ENCODE assay signal across 8 cellular contexts in the genomic region with DNA sequence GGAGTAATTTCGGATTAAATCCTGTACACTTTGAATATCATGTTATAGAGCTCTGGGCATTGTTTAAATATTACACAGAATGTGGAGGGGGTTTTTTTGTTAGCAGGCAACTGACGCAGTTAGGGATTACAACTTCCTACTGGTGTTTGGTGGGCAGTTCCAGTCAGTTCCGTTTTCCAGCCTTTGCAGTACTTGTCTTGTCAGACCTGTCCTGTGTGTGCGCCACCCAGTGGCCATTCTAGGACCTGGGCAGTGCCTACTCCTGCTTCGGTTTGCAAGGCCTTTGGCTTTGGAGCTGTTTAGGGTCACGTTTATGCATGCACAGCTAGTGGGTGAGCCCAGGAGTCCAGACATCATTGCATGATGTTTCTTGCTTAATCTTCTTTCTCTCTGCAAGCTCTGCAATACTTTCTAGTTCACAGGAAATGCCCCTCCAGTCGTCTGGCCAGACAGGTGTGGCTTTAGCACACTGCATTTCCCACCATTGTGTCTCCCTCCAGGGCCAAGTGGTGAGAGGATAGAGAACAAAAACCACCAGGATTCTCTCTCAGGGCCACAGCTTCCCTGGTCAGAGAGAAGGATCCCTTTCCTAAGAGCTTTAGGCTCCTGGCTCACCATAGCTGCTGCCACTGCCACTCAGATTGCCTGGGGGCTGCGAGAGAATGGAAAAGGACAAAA.
A peak's percentile ranks its signal among the peaks of the same experiment; 100 is the strongest.
DNase-seq lines count a peak whose midpoint lies in the region; ATAC-seq and TF ChIP-seq lines count a peak whose summit lies in the region.

No MANE protein-coding gene starts in this region.

- H3K27me3 ChIP-seq in skeletal muscle satellite cell (ENCODE audit: control insufficient read depth, insufficient read depth, low read length), result no peaks in the 10 kb centered on the region

- H3K9ac ChIP-seq in skeletal muscle satellite cell (ENCODE audit: low read depth, low read length), result peak overlapping the region; percentile 35

- H3K4me3 ChIP-seq in astrocyte of the cerebellum (ENCODE audit: low read depth, low read length) (no peak overlapping the region), skeletal muscle satellite cell (ENCODE audit: low read length) (peak overlapping the region; percentile 27)

- in situ Hi-C loops in GM13977 (cut with MboI; ENCODE audit: low pct_unique_long_range_greater_than_20kb, low sequenced_read_pairs, unreplicated experiment) (no loop called here), astrocyte of the cerebellum (cut with HindIII; ENCODE audit: low sequenced_read_pairs) (loop anchor here (10.0 kb wide), 1 partner anchor 465 kb away; no protein-coding TSS in a partner anchor)

- H3K4me1 ChIP-seq in skeletal muscle satellite cell (ENCODE audit: control insufficient read depth, insufficient read depth, low read length), result peaks cover 11% of the 10 kb centered on the region

- no peaks in the 10 kb centered on the region for H3K36me3 ChIP-seq in skeletal muscle satellite cell (ENCODE audit: insufficient read depth, low read length)

- DNase-seq in GM13977 (ENCODE audit: low spot score) (peak; percentile 47), NCI-H146 treated with DMSO at 0.1 percent for 48 hours (lab: John Stamatoyannopoulos, UW; ENCODE audit: unreplicated experiment) (peak; percentile 23), T-helper 22 cell (ENCODE audit: low read depth) (peak; percentile 59), astrocyte of the cerebellum (ENCODE audit: low read depth) (peak; percentile 70), hypothalamus (lab: John Stamatoyannopoulos, UW) (peak in 47 of 51 donors; percentile 8 to 91 (median 68)), cerebellum (ENCODE audit: low spot score) (no peak)

- peak; percentile 82 for TF ChIP-seq CTCF in GM13977 (IDR thresholded peaks at IDR 0.05; ENCODE audit: extremely low read depth, insufficient read depth, missing control alignments)
- TF ChIP-seq CTCF in astrocyte of the cerebellum (IDR thresholded peaks at IDR 0.05; ENCODE audit: low read depth, low read length, missing control alignments), result peak; percentile 94

- ATAC-seq in HG02840 (IDR thresholded peaks at IDR 0.05; ENCODE audit: low FRiP score, unreplicated experiment), result peak; percentile 76

- H3K4me2 ChIP-seq in skeletal muscle satellite cell (ENCODE audit: low read length), result peak overlapping the region; percentile 62

- H3K9me3 ChIP-seq in skeletal muscle satellite cell (replicated peaks; ENCODE audit: low read length), result no peaks in the 10 kb centered on the region
